In the genomic region with DNA sequence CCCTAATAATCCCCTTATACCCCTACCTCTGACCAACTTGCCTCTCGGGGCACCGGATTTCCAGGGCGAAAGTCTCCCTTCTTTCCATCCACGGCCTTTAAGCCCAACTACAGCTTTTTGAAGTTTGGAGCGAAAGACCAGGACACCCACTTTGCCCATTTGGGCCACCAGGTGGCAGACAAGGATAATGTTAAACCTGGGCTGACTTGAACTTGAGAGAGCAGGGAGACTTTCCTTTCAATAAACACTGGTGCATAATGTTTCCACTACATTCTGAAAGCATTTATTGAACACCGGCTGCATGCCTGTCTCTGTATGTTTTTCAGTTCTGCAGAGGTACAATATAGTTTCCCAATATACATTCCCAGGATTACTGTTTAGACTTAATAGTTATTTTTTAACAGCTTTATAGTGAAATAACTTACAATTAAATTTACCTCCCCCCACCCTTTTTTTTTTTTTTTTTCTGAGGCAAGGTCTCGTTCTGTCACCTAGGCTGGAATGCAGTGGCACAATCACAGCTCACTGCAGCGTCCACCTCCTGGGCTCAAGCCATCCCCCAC, we compare ENCODE assay signal across 1 cellular context.
TF ChIP-seq lines count a peak whose summit lies in the region.

No MANE protein-coding gene starts in this region.

TF ChIP-seq in HepG2, 621 proteins besides CTCF, POLR2A, EP300 and RAD21 (continued from another document and continues in another):
- TF ChIP-seq HMG20B (CRISPR knock-in tag; conservative IDR thresholded peaks at IDR 0.05) (0 out of 2 replicates have a peak, but pooled peaks have one; percentile 27), DR1 (CRISPR knock-in tag; IDR thresholded peaks at IDR 0.05) (no peak), E2F5 (CRISPR knock-in tag; conservative IDR thresholded peaks at IDR 0.05) (no peak), ZBTB10 (CRISPR knock-in tag; IDR thresholded peaks at IDR 0.05; ENCODE audit: borderline replicate concordance) (no peak), ZNF569 (CRISPR knock-in tag; IDR thresholded peaks at IDR 0.05; ENCODE audit: borderline replicate concordance) (no peak), ESRRA (CRISPR knock-in tag; IDR thresholded peaks at IDR 0.05; ENCODE audit: low read depth) (no peak), SOX13 (IDR thresholded peaks at IDR 0.05) (no peak), SOX13 (CRISPR knock-in tag; conservative IDR thresholded peaks at IDR 0.05 in 1 of 2, IDR thresholded peaks at IDR 0.05 in 1 of 2) (0 out of 4 replicates have a peak, but pooled peaks of 1 of the 2 experiments have one; percentile 20), MTF1 (CRISPR knock-in tag; IDR thresholded peaks at IDR 0.05) (no peak), TFDP1 (CRISPR knock-in tag; IDR thresholded peaks at IDR 0.05; ENCODE audit: borderline replicate concordance) (no peak), ZNF746 (CRISPR knock-in tag; IDR thresholded peaks at IDR 0.05) (no peak), LCORL (IDR thresholded peaks at IDR 0.05) (peak; percentile 40; the same call in 1 of the 2 replicates), LCORL (CRISPR knock-in tag; IDR thresholded peaks at IDR 0.05) (peak; percentile 73), SMARCC2 (IDR thresholded peaks at IDR 0.05) (no peak), ZNF263 (CRISPR knock-in tag; IDR thresholded peaks at IDR 0.05) (no peak), ZNF501 (CRISPR knock-in tag; IDR thresholded peaks at IDR 0.05) (0 out of 2 replicates have a peak, but pooled peaks have one; percentile 59), MIXL1 (CRISPR knock-in tag; IDR thresholded peaks at IDR 0.05) (peak; percentile 86), ZBED4 (CRISPR knock-in tag; IDR thresholded peaks at IDR 0.05; ENCODE audit: borderline replicate concordance) (no peak), ZNF431 (CRISPR knock-in tag; IDR thresholded peaks at IDR 0.05; ENCODE audit: borderline replicate concordance, low read depth) (no peak), MXD4 (CRISPR knock-in tag; IDR thresholded peaks at IDR 0.05) (no peak), ZSCAN22 (CRISPR knock-in tag; IDR thresholded peaks at IDR 0.05) (no peak), RARA (CRISPR knock-in tag; IDR thresholded peaks at IDR 0.05) (0 out of 2 replicates have a peak, but pooled peaks have one; percentile 4), ONECUT2 (CRISPR knock-in tag; IDR thresholded peaks at IDR 0.05) (no peak), ZNF614 (CRISPR knock-in tag; IDR thresholded peaks at IDR 0.05; ENCODE audit: borderline replicate concordance) (peak; percentile 84), GMEB1 (CRISPR knock-in tag; IDR thresholded peaks at IDR 0.05; ENCODE audit: borderline replicate concordance) (no peak), ZBTB7A (CRISPR knock-in tag; IDR thresholded peaks at IDR 0.05) (no peak), ZMYM3 (CRISPR knock-in tag; IDR thresholded peaks at IDR 0.05) (peak; percentile 52; the same call in 1 of the 2 replicates), ZNF296 (CRISPR knock-in tag; conservative IDR thresholded peaks at IDR 0.05) (no peak)
- TF ChIP-seq, protein P1, sequence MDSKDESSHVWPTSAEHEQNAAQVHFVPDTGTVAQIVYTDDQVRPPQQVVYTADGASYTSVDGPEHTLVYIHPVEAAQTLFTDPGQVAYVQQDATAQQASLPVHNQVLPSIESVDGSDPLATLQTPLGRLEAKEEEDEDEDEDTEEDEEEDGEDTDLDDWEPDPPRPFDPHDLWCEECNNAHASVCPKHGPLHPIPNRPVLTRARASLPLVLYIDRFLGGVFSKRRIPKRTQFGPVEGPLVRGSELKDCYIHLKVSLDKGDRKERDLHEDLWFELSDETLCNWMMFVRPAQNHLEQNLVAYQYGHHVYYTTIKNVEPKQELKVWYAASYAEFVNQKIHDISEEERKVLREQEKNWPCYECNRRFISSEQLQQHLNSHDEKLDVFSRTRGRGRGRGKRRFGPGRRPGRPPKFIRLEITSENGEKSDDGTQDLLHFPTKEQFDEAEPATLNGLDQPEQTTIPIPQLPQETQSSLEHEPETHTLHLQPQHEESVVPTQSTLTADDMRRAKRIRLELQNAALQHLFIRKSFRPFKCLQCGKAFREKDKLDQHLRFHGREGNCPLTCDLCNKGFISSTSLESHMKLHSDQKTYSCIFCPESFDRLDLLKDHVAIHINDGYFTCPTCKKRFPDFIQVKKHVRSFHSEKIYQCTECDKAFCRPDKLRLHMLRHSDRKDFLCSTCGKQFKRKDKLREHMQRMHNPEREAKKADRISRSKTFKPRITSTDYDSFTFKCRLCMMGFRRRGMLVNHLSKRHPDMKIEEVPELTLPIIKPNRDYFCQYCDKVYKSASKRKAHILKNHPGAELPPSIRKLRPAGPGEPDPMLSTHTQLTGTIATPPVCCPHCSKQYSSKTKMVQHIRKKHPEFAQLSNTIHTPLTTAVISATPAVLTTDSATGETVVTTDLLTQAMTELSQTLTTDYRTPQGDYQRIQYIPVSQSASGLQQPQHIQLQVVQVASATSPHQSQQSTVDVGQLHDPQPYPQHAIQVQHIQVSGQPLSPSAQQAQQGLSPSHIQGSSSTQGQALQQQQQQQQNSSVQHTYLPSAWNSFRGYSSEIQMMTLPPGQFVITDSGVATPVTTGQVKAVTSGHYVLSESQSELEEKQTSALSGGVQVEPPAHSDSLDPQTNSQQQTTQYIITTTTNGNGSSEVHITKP (CRISPR knock-in tag; IDR thresholded peaks at IDR 0.05; ENCODE audit: low read depth): no peak
- TF ChIP-seq, protein P2, sequence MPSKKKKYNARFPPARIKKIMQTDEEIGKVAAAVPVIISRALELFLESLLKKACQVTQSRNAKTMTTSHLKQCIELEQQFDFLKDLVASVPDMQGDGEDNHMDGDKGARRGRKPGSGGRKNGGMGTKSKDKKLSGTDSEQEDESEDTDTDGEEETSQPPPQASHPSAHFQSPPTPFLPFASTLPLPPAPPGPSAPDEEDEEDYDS (CRISPR knock-in tag; IDR thresholded peaks at IDR 0.05): peak; percentile 46; the same call in 1 of the 2 replicates
- TF ChIP-seq, protein P3, sequence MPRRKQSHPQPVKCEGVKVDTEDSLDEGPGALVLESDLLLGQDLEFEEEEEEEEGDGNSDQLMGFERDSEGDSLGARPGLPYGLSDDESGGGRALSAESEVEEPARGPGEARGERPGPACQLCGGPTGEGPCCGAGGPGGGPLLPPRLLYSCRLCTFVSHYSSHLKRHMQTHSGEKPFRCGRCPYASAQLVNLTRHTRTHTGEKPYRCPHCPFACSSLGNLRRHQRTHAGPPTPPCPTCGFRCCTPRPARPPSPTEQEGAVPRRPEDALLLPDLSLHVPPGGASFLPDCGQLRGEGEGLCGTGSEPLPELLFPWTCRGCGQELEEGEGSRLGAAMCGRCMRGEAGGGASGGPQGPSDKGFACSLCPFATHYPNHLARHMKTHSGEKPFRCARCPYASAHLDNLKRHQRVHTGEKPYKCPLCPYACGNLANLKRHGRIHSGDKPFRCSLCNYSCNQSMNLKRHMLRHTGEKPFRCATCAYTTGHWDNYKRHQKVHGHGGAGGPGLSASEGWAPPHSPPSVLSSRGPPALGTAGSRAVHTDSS (CRISPR knock-in tag; conservative IDR thresholded peaks at IDR 0.05): no peak
- TF ChIP-seq, protein P4, sequence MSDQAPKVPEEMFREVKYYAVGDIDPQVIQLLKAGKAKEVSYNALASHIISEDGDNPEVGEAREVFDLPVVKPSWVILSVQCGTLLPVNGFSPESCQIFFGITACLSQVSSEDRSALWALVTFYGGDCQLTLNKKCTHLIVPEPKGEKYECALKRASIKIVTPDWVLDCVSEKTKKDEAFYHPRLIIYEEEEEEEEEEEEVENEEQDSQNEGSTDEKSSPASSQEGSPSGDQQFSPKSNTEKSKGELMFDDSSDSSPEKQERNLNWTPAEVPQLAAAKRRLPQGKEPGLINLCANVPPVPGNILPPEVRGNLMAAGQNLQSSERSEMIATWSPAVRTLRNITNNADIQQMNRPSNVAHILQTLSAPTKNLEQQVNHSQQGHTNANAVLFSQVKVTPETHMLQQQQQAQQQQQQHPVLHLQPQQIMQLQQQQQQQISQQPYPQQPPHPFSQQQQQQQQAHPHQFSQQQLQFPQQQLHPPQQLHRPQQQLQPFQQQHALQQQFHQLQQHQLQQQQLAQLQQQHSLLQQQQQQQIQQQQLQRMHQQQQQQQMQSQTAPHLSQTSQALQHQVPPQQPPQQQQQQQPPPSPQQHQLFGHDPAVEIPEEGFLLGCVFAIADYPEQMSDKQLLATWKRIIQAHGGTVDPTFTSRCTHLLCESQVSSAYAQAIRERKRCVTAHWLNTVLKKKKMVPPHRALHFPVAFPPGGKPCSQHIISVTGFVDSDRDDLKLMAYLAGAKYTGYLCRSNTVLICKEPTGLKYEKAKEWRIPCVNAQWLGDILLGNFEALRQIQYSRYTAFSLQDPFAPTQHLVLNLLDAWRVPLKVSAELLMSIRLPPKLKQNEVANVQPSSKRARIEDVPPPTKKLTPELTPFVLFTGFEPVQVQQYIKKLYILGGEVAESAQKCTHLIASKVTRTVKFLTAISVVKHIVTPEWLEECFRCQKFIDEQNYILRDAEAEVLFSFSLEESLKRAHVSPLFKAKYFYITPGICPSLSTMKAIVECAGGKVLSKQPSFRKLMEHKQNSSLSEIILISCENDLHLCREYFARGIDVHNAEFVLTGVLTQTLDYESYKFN (CRISPR knock-in tag; conservative IDR thresholded peaks at IDR 0.05): 0 out of 2 replicates have a peak, but pooled peaks have one; percentile 25
- TF ChIP-seq, protein P5, sequence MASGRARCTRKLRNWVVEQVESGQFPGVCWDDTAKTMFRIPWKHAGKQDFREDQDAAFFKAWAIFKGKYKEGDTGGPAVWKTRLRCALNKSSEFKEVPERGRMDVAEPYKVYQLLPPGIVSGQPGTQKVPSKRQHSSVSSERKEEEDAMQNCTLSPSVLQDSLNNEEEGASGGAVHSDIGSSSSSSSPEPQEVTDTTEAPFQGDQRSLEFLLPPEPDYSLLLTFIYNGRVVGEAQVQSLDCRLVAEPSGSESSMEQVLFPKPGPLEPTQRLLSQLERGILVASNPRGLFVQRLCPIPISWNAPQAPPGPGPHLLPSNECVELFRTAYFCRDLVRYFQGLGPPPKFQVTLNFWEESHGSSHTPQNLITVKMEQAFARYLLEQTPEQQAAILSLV (CRISPR knock-in tag; IDR thresholded peaks at IDR 0.05; ENCODE audit: borderline replicate concordance): no peak
